In the genomic region with DNA sequence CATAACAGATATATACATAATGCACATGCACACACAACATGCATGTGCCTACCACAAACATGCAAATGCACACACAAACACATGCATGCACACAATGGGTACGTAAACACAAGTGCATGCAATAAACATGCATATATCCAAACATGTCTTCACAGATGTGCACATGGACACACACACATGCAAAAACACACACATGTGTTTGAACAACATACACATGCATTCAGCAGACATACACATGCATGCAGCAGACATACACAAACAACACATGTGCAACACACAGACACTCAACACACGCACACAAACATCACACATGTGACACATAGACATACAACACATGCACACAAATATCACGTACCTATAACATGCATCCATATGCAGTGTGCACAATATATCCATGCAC, we compare ENCODE assay signal across 20 cellular contexts.
"Had no signal": no experiment of that assay in that cellular context is flagged by ENCODE, and none has a peak within 500 bp of the region (broad histone marks: within the 10 kb centered on the region; RNA-seq: fewer than 3 reads in every experiment).

No MANE protein-coding gene starts in this region.

- H3K27ac ChIP-seq: SJSA1, SK-N-MC had no signal

- H3K36me3 ChIP-seq: SJSA1 had no signal

- H3K27me3 ChIP-seq: SJSA1 had no signal

- FAIRE-seq: RCC 7860 had no signal

- H3K4me3 ChIP-seq: SJSA1, SK-N-MC had no signal

- H3K4me1 ChIP-seq: SJSA1 had no signal

- DNase-seq: KBM-7, MV-4-11, NCI-H1048, NCI-H1105 treated with DMSO at 0.1 percent for 48 hours, NCI-H1417 treated with DMSO at 0.1 percent for 48 hours, NCI-H146, NCI-H1694 treated with DMSO at 0.1 percent for 48 hours, NCI-H1930, NCI-H2081, NCI-H2107, NCI-H2227 treated with DMSO at 0.1 percent for 48 hours, NCI-H524 treated with DMSO at 0.1 percent for 48 hours, NCI-H69, NCI-H774, Right ventricle myocardium superior, RPMI8226, SIG-M5 had no signal
